In genomic region chr1:89723144-89723543, GRCh38 we compare ENCODE assay signal across 23 cellular contexts.
DNase-seq lines count a peak whose midpoint lies in the region; ATAC-seq and TF ChIP-seq lines count a peak whose summit lies in the region.
"Had no signal": no experiment of that assay in that cellular context is flagged by ENCODE, and none has a peak within 500 bp of the region (broad histone marks: within the 10 kb centered on the region; RNA-seq: fewer than 3 reads in every experiment).

No MANE protein-coding gene starts in this region.

- no peak for DNase-seq in activated CD4-positive, alpha-beta T cell treated with anti-CD3 and anti-CD28 coated beads, Interleukin-2, amount 10 ng/mL, durations not matched to agents 7 days and 5 days
- no peak for DNase-seq in activated CD4-positive, alpha-beta T cell treated with anti-CD3 and anti-CD28 coated beads, Interleukin-2, amount 50 U/mL, for 1 hour
- DNase-seq in CD14-positive monocyte (ENCODE audit: low spot score) (no peak), immature natural killer cell (no peak), NCI-H2107 treated with DMSO at 0.1 percent for 48 hours (lab: John Stamatoyannopoulos, UW; ENCODE audit: unreplicated experiment) (no peak)
- no peak for DNase-seq in activated CD8-positive, alpha-beta T cell treated with anti-CD3 and anti-CD28 coated beads, Interleukin-2, amount 10 ng/mL, durations not matched to agents 7 days and 5 days
- DNase-seq: activated gamma-delta T cell treated with Interleukin-2 at 50 U/mL for 16 hours, Caco-2, DMS79, GF-D8, glutamatergic neuron, kidney glomerular epithelial cell, mammary epithelial cell, NCI-H1436, NCI-H2107, NCI-H510A, PC-3, SHP77, upper lobe of left lung had no signal

- H3K27ac Mint-ChIP-seq in activated CD4-positive, alpha-beta T cell treated with anti-CD3 and anti-CD28 coated beads, Interleukin-2, amount 10 ng/mL, durations not matched to agents 7 days and 5 days = peak overlapping the region; percentile 2
- H3K27ac Mint-ChIP-seq in CD14-positive monocyte = peak overlapping the region; percentile 27 to 99 (median 93)
- peak overlapping the region; percentile 7 for H3K27ac Mint-ChIP-seq in activated CD8-positive, alpha-beta T cell treated with anti-CD3 and anti-CD28 coated beads, Interleukin-2, amount 10 ng/mL, durations not matched to agents 7 days and 5 days
- H3K27ac Mint-ChIP-seq in immature natural killer cell = peak overlapping the region in 5 of 6 donors; percentile 61 to 71 (median 66)
- H3K27ac Mint-ChIP-seq: B cell had no signal

- CTCF ChIA-PET in activated CD4-positive, alpha-beta T cell treated with anti-CD3 and anti-CD28 coated beads, Interleukin-2, amount 10 ng/mL, durations not matched to agents 7 days and 5 days (lab: Charles Lee) = no interaction called here
- CTCF ChIA-PET in activated CD8-positive, alpha-beta T cell treated with anti-CD3 and anti-CD28 coated beads, Interleukin-2, amount 10 ng/mL, durations not matched to agents 7 days and 5 days (lab: Charles Lee) = interaction anchor here (1.1 to 2.5 kb wide), 3 partner anchors 35 to 93 kb away, joined by 3 to 16 read pairs (median 4); no protein-coding TSS in a partner anchor

- intact Hi-C loops in CD14-positive monocyte (cut with micrococcal nuclease) = loop anchor here in 1 of 2 donors (5.0 kb wide), 1 partner anchor 34 kb away; no protein-coding TSS in a partner anchor

- peaks cover 90% of the 10 kb centered on the region for H3K4me1 Mint-ChIP-seq in activated CD4-positive, alpha-beta T cell treated with anti-CD3 and anti-CD28 coated beads, Interleukin-2, amount 10 ng/mL, durations not matched to agents 7 days and 5 days
- H3K4me1 Mint-ChIP-seq in CD14-positive monocyte = peaks cover 84% of the 10 kb centered on the region
- H3K4me1 Mint-ChIP-seq in activated CD8-positive, alpha-beta T cell treated with anti-CD3 and anti-CD28 coated beads, Interleukin-2, amount 10 ng/mL, durations not matched to agents 7 days and 5 days (ENCODE audit: low read depth) = peaks cover 92% of the 10 kb centered on the region
- peaks cover 82 to 95% of the 10 kb centered on the region in 2 donors for H3K4me1 Mint-ChIP-seq in immature natural killer cell

- no peak for TF ChIP-seq CTCF in CD14-positive monocyte (IDR thresholded peaks at IDR 0.05)

- no peak overlapping the region for H3K4me3 Mint-ChIP-seq in activated CD4-positive, alpha-beta T cell treated with anti-CD3 and anti-CD28 coated beads, Interleukin-2, amount 10 ng/mL, durations not matched to agents 7 days and 5 days
- no peak overlapping the region for H3K4me3 Mint-ChIP-seq in CD14-positive monocyte
- H3K4me3 Mint-ChIP-seq in activated CD8-positive, alpha-beta T cell treated with anti-CD3 and anti-CD28 coated beads, Interleukin-2, amount 10 ng/mL, durations not matched to agents 7 days and 5 days = no peak overlapping the region
- H3K4me3 Mint-ChIP-seq in immature natural killer cell = peak overlapping the region in 2 of 5 donors; percentile 0 to 10
- H3K4me3 Mint-ChIP-seq: B cell had no signal

- peaks cover 8% of the 10 kb centered on the region for H3K9me3 Mint-ChIP-seq in activated CD4-positive, alpha-beta T cell treated with anti-CD3 and anti-CD28 coated beads, Interleukin-2, amount 10 ng/mL, durations not matched to agents 7 days and 5 days
- H3K9me3 Mint-ChIP-seq in CD14-positive monocyte (peaks cover 0 to 2% (median 0%) of the 10 kb centered on the region in 7 donors), immature natural killer cell (no peaks in the 10 kb centered on the region)
- no peaks in the 10 kb centered on the region for H3K9me3 Mint-ChIP-seq in activated CD8-positive, alpha-beta T cell treated with anti-CD3 and anti-CD28 coated beads, Interleukin-2, amount 10 ng/mL, durations not matched to agents 7 days and 5 days (ENCODE audit: insufficient read depth)

- H3K36me3 Mint-ChIP-seq in activated CD4-positive, alpha-beta T cell treated with anti-CD3 and anti-CD28 coated beads, Interleukin-2, amount 10 ng/mL, durations not matched to agents 7 days and 5 days (ENCODE audit: low read depth) = peaks cover 63% of the 10 kb centered on the region
- H3K36me3 Mint-ChIP-seq in CD14-positive monocyte (peaks cover 1 to 3% of the 10 kb centered on the region in 2 donors), immature natural killer cell (peaks cover 0 to 5% (median 0%) of the 10 kb centered on the region in 3 donors)
- H3K36me3 Mint-ChIP-seq in activated CD8-positive, alpha-beta T cell treated with anti-CD3 and anti-CD28 coated beads, Interleukin-2, amount 10 ng/mL, durations not matched to agents 7 days and 5 days (ENCODE audit: low read depth) = peaks cover 68% of the 10 kb centered on the region

- POLR2A ChIA-PET in activated CD4-positive, alpha-beta T cell treated with anti-CD3 and anti-CD28 coated beads, Interleukin-2, amount 10 ng/mL, durations not matched to agents 7 days and 5 days (lab: Charles Lee) = no interaction called here
- POLR2A ChIA-PET in activated CD8-positive, alpha-beta T cell treated with anti-CD3 and anti-CD28 coated beads, Interleukin-2, amount 10 ng/mL, durations not matched to agents 7 days and 5 days (lab: Charles Lee) = no interaction called here

- no peak for ATAC-seq in activated CD8-positive, alpha-beta T cell treated with anti-CD3 and anti-CD28 coated beads, Interleukin-2, amount 10 ng/mL, durations not matched to agents 7 days and 5 days
- ATAC-seq in HG02840 (IDR thresholded peaks at IDR 0.05; ENCODE audit: low FRiP score, unreplicated experiment) (no peak), GM18868 (IDR thresholded peaks at IDR 0.05; ENCODE audit: unreplicated experiment) (no peak)
- ATAC-seq: activated CD4-positive, CD25-positive, alpha-beta regulatory T cell treated with anti-CD3 and anti-CD28 coated beads, Interleukin-2, amount 50 U/mL, for 24 hours; PC-3 had no signal

- H3K27me3 Mint-ChIP-seq in activated CD4-positive, alpha-beta T cell treated with anti-CD3 and anti-CD28 coated beads, Interleukin-2, amount 10 ng/mL, durations not matched to agents 7 days and 5 days = no peaks in the 10 kb centered on the region
- H3K27me3 Mint-ChIP-seq in CD14-positive monocyte (ENCODE audit: low read depth in 3 of 3) (peaks cover 0 to 4% (median 2%) of the 10 kb centered on the region in 3 donors), immature natural killer cell (ENCODE audit: low read depth in 3 of 3) (no peaks in the 10 kb centered on the region)
- no peaks in the 10 kb centered on the region for H3K27me3 Mint-ChIP-seq in activated CD8-positive, alpha-beta T cell treated with anti-CD3 and anti-CD28 coated beads, Interleukin-2, amount 10 ng/mL, durations not matched to agents 7 days and 5 days (ENCODE audit: low read depth)
- H3K27me3 Mint-ChIP-seq: B cell had no signal

Comparison
In these comparisons a context has a peak if more than half of its experiments do, and no peak if none do; other contexts are left out.
1. H3K27ac Mint-ChIP-seq: peak in every context shown above with its lines; median percentile 93 in CD14-positive monocyte; 66 in immature natural killer cell; 7 in activated CD8-positive, alpha-beta T cell treated with anti-CD3 and anti-CD28 coated beads, Interleukin-2, amount 10 ng/mL, durations not matched to agents 7 days and 5 days; 2 in activated CD4-positive, alpha-beta T cell treated with anti-CD3 and anti-CD28 coated beads, Interleukin-2, amount 10 ng/mL, durations not matched to agents 7 days and 5 days.